18 cellular contexts compared by ENCODE assay signal in genomic region chr14:51806026-51806590, GRCh38.
"Had no signal": no experiment of that assay in that cellular context is flagged by ENCODE, and none has a peak within 500 bp of the region (broad histone marks: within the 10 kb centered on the region; RNA-seq: fewer than 3 reads in every experiment).

No MANE protein-coding gene starts in this region.

- H3K4me1 ChIP-seq: body of pancreas, foreskin keratinocyte had no signal

- H3K27ac ChIP-seq: body of pancreas, foreskin keratinocyte had no signal

- DNase-seq: activated CD4-positive, alpha-beta T cell treated with anti-CD3 and anti-CD28 coated beads, Interleukin-2, amount 50 U/mL, for 4 hours; activated CD4-positive, CD25-positive, alpha-beta regulatory T cell treated with anti-CD3 and anti-CD28 coated beads, Interleukin-2, amount 50 U/mL, for 72 hours; body of pancreas; dermis blood vessel endothelial cell; effector memory CD4-positive, alpha-beta T cell; foreskin keratinocyte; hypothalamus; islet precursor cell; left colon; midbrain; stimulated activated CD4-positive, alpha-beta T cell treated with anti-CD3 and anti-CD28 coated beads, Interleukin-12 subunit alpha, Interleukin-12 subunit beta, amount 100 ng/mL, for 4 hours; stimulated activated CD4-positive, alpha-beta T cell treated with anti-CD3 and anti-CD28 coated beads, Interleukin-2, amount 100 ng/mL, for 24 hours; stimulated activated naive CD8-positive, alpha-beta T cell treated with anti-CD3 and anti-CD28 coated beads, Interleukin-15, Interleukin-2, amounts not matched to agents 100 U/mL and 50 U/mL, for 24 hours; trophoblast cell had no signal

- H3K4me3 Mint-ChIP-seq: activated naive CD8-positive, alpha-beta T cell; neural crest cell; T-helper 1 cell treated with Interleukin-12 subunit alpha and Interleukin-12 subunit beta and Interleukin-4 antibody, amounts not matched to agents 30 μg/mL and 1 μg/mL, for 36 hours had no signal

- H3K27ac Mint-ChIP-seq: activated naive CD8-positive, alpha-beta T cell; progenitor cell of endocrine pancreas; T-helper 1 cell treated with Interleukin-12 subunit alpha and Interleukin-12 subunit beta and Interleukin-4 antibody, amounts not matched to agents 30 μg/mL and 1 μg/mL, for 36 hours had no signal

- H3K9me3 ChIP-seq: body of pancreas had no signal

- H3K27me3 ChIP-seq: body of pancreas had no signal

- H3K4me3 ChIP-seq: body of pancreas had no signal

- H3K36me3 Mint-ChIP-seq: activated naive CD8-positive, alpha-beta T cell had no signal
